In genomic region chr1:111448918-111449702, GRCh38 we compare ENCODE assay signal across 8 cellular contexts. TPM values are rescaled to one million over a fixed set of nuclear protein-coding genes. Genes with fewer than 3 reads are reported as not detected.
DNase-seq lines count a peak whose midpoint lies in the region; TF ChIP-seq lines count a peak whose summit lies in the region.

Gene ATP5PB, plus strand, starts transcription at chr1:111449464. Its CDS starts 78 bp downstream, at chr1:111449542.
Gene WDR77, minus strand, starts transcription at chr1:111449256. Its CDS starts 87 bp downstream, at chr1:111449169.

- H3K79me2 ChIP-seq in MM.1S (ENCODE audit: low read length): peaks cover 46% of the 10 kb centered on the region

- peak within 1 kb of the TSS; percentile 83 for H2AFZ ChIP-seq in MM.1S (ENCODE audit: low read length)

- no peaks in the 10 kb centered on the region for H4K20me1 ChIP-seq in MM.1S (ENCODE audit: insufficient read depth, low read length)

- H3K4me3 Mint-ChIP-seq in nephron: peak within 1 kb of the TSS; percentile 99 to 100 (median 99)
- H3K4me3 Mint-ChIP-seq in stimulated activated naive CD8-positive, alpha-beta T cell treated with anti-CD3 and anti-CD28 coated beads, Interleukin-15, Interleukin-2, amounts not matched to agents 100 ng/mL and 50 ng/mL, for 24 hours: peak within 1 kb of the TSS; percentile 100

- DNase-seq in HAP-1 (ENCODE audit: low spot score in 2 of 2) (peak; percentile 95 to 100), MM.1S (peak; percentile 96), SIG-M5 (lab: John Stamatoyannopoulos, UW) (peak; percentile 87), activated gamma-delta T cell (lab: John Stamatoyannopoulos, UW) (peak; percentile 45), fibroblast of the aortic adventitia (ENCODE audit: low read depth) (peak; percentile 100)

- H3K4me1 Mint-ChIP-seq in nephron: peaks cover 48% of the 10 kb centered on the region
- peaks cover 82% of the 10 kb centered on the region for H3K4me1 Mint-ChIP-seq in stimulated activated naive CD8-positive, alpha-beta T cell treated with anti-CD3 and anti-CD28 coated beads, Interleukin-15, Interleukin-2, amounts not matched to agents 100 ng/mL and 50 ng/mL, for 24 hours (ENCODE audit: low read depth)

- no peaks in the 10 kb centered on the region for H3K27me3 Mint-ChIP-seq in nephron (ENCODE audit: low read depth)
- H3K27me3 Mint-ChIP-seq in stimulated activated naive CD8-positive, alpha-beta T cell treated with anti-CD3 and anti-CD28 coated beads, Interleukin-15, Interleukin-2, amounts not matched to agents 100 ng/mL and 50 ng/mL, for 24 hours: no peaks in the 10 kb centered on the region

- TF ChIP-seq CTCF in MM.1S (IDR thresholded peaks at IDR 0.05; ENCODE audit: low read length): no peak
- no peak for TF ChIP-seq CTCF in fibroblast of the aortic adventitia (IDR thresholded peaks at IDR 0.05; ENCODE audit: insufficient read depth, low read length)
- no peak for TF ChIP-seq CTCF in nephron (IDR thresholded peaks at IDR 0.05; ENCODE audit: unreplicated experiment in 3 of 3)

- H3K27ac Mint-ChIP-seq in nephron: peak within 1 kb of the TSS; percentile 89 to 99 (median 98)
- H3K27ac Mint-ChIP-seq in stimulated activated naive CD8-positive, alpha-beta T cell treated with anti-CD3 and anti-CD28 coated beads, Interleukin-15, Interleukin-2, amounts not matched to agents 100 ng/mL and 50 ng/mL, for 24 hours: peak within 1 kb of the TSS; percentile 100

- H3K9me3 ChIP-seq in ES-I3 (ENCODE audit: control insufficient read depth, insufficient read depth, low read length) (no peaks in the 10 kb centered on the region), HAP-1 (no peaks in the 10 kb centered on the region), MM.1S (replicated peaks; ENCODE audit: insufficient read depth, low read length) (no peaks in the 10 kb centered on the region)

- H3K27me3 ChIP-seq in HAP-1 (ENCODE audit: low read depth) (no peaks in the 10 kb centered on the region), MM.1S (replicated peaks; ENCODE audit: insufficient read depth, low read length) (no peaks in the 10 kb centered on the region)

- no peaks in the 10 kb centered on the region for H3K9me2 ChIP-seq in MM.1S (replicated peaks; ENCODE audit: insufficient read depth, low read length)

- H3K4me1 ChIP-seq in ES-I3 (ENCODE audit: insufficient read depth, low read length) (no peaks in the 10 kb centered on the region; the same call in 1 of the 2 replicates), HAP-1 (peaks cover 26% of the 10 kb centered on the region), MM.1S (ENCODE audit: low read length) (peaks cover 5% of the 10 kb centered on the region)

- peaks cover 29% of the 10 kb centered on the region for H3K36me3 ChIP-seq in ES-I3 (ENCODE audit: insufficient read depth, low read length)
- peaks cover 33% of the 10 kb centered on the region for H3K36me3 ChIP-seq in HAP-1 (replicated peaks)
- H3K36me3 ChIP-seq in MM.1S (replicated peaks; ENCODE audit: insufficient read depth, low read length): no peaks in the 10 kb centered on the region

- H3K27ac ChIP-seq in MM.1S (ENCODE audit: low read length): peak within 1 kb of the TSS; percentile 53; the same call in 1 of the 2 replicates

- peak within 1 kb of the TSS; percentile 89 for H3K4me3 ChIP-seq in HAP-1
- peak within 1 kb of the TSS; percentile 93 for H3K4me3 ChIP-seq in MM.1S (ENCODE audit: low read length)
- peak within 1 kb of the TSS; percentile 99 for H3K4me3 ChIP-seq in fibroblast of the aortic adventitia (ENCODE audit: low read depth, low read length)

- H3K36me3 Mint-ChIP-seq in nephron (ENCODE audit: low read depth): peaks cover 34% of the 10 kb centered on the region
- H3K36me3 Mint-ChIP-seq in stimulated activated naive CD8-positive, alpha-beta T cell treated with anti-CD3 and anti-CD28 coated beads, Interleukin-15, Interleukin-2, amounts not matched to agents 100 ng/mL and 50 ng/mL, for 24 hours (ENCODE audit: low read depth): peaks cover 72% of the 10 kb centered on the region

- no peaks in the 10 kb centered on the region for H3K9me3 Mint-ChIP-seq in nephron
- H3K9me3 Mint-ChIP-seq in stimulated activated naive CD8-positive, alpha-beta T cell treated with anti-CD3 and anti-CD28 coated beads, Interleukin-15, Interleukin-2, amounts not matched to agents 100 ng/mL and 50 ng/mL, for 24 hours: no peaks in the 10 kb centered on the region

- H3F3A ChIP-seq in MM.1S (ENCODE audit: insufficient read depth, low read length): no peaks in the 10 kb centered on the region

- peak within 1 kb of the TSS; percentile 88 for H3K9ac ChIP-seq in ES-I3 (ENCODE audit: low read depth, low read length)
- peak within 1 kb of the TSS; percentile 91 for H3K9ac ChIP-seq in MM.1S (ENCODE audit: low read length)

- in situ Hi-C loops in HAP-1 (cut with MboI; ENCODE audit: low sequenced_read_pairs): no loop called here

- peak within 1 kb of the TSS; percentile 84 for H3K4me2 ChIP-seq in MM.1S (ENCODE audit: low read depth, low read length)

RNA-seq across cellular contexts. Expression of gene ATP5PB, which starts in this region (rescaled TPM):
- 301 and 327 TPM in 2 replicates for total RNA-seq in fibroblast of the aortic adventitia (ENCODE audit: low replicate concordance)

RNA-seq across cellular contexts. Expression of gene WDR77, which starts in this region (rescaled TPM):
- total RNA-seq in fibroblast of the aortic adventitia (ENCODE audit: low replicate concordance): 22.1 and 29.4 TPM in 2 replicates

Comparison
In these comparisons a context has a peak if more than half of its experiments do, and no peak if none do; other contexts are left out.
1. Peak in every context shown above with its lines: DNase-seq, H3K4me3 ChIP-seq and H3K27ac ChIP-seq.
2. DNase-seq: peak in every context shown above with its lines; median percentile 100 in fibroblast of the aortic adventitia; 98 in HAP-1; 96 in MM.1S; 87 in SIG-M5; 45 in activated gamma-delta T cell.